ENCODE assay signal across 1 cellular context in the genomic region with DNA sequence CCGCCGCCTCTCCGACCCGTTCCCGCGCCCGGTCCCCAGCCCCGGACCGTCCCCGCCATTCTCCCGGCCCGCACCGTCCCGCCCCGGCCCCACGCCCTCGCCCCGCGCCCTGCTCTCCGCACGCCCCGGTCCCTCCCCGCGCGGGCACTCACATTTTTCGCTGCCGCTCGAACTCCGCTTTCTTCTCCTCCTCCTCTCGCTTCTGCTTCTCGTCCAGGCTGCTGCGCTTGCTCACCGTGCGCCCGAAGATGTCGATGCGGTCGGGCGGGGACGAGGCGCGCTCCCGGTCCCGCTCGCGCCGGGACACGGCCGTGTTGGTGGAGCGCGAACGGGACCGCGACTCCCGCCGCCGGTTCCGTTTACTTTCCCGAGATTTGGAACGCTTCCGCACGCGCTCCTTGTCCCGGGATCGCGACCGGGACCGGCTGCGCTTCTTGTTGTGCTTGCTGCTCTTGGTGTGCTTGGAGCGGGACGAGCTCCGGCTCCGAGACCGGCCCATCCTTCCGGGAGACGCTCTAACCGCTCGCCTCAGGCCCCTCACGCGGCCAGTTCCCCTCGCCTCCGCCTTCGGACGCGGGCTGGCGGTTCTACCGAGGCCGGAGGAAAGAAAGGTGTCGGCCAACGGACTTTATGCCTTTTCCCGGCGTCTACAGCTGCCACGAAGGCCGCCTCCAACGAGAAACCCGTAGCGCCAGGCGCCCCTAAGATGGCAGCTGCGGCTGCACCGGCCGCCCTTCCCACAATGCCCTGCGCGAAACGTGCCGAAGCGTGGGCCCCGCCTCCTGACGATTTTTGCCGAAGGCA.
TF ChIP-seq lines count a peak whose summit lies in the region.

A gene with protein sequence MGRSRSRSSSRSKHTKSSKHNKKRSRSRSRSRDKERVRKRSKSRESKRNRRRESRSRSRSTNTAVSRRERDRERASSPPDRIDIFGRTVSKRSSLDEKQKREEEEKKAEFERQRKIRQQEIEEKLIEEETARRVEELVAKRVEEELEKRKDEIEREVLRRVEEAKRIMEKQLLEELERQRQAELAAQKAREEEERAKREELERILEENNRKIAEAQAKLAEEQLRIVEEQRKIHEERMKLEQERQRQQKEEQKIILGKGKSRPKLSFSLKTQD (minus strand): TSS at position 717 of the 804 bp plus-strand sequence. CDS start 218 bp downstream, at position 499.

TF ChIP-seq in endothelial cell of umbilical vein, 7 proteins besides CTCF, POLR2A, EP300 and RAD21 (continued from another document):
- TF ChIP-seq EZH2 (IDR thresholded peaks at IDR 0.05; ENCODE audit: borderline replicate concordance, low read depth, low read length, severe bottlenecking) (no peak), FOS (IDR thresholded peaks at IDR 0.05; ENCODE audit: borderline replicate concordance, insufficient read depth, low read length) (no peak)
